Comparison of ENCODE assay signal across 1 cellular context in the genomic region with DNA sequence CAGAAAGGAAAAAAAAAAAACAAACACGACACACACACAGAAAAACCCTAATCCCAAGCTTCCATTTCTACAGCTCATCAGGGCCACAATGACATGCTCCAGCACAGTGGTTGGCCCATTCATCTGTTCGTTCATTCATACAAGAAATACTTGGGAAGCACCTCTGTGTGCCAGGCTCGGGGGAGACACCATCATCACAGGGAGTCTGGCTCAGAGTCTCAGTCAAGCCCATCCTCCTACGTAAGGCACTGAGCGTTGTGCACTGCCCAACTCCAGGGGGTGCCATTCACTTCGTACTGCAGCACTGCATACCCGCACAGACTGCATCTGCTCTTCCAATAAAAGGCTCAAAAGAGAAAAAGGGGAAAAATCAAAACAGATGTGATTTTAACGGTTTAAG.
TF ChIP-seq lines count a peak whose summit lies in the region.

No MANE protein-coding gene starts in this region.

TF ChIP-seq in H1, 55 proteins besides CTCF, POLR2A, EP300 and RAD21:
- TF ChIP-seq CEBPB (IDR thresholded peaks at IDR 0.05; ENCODE audit: low read depth, low read length) (no peak), TEAD4 (IDR thresholded peaks at IDR 0.05; ENCODE audit: low read depth, low read length) (no peak), SIX5 (IDR thresholded peaks at IDR 0.05; ENCODE audit: low read depth, low read length) (no peak), NRF1 (IDR thresholded peaks at IDR 0.05; ENCODE audit: low read depth, low read length) (no peak), SIN3A (conservative IDR thresholded peaks at IDR 0.05 in 1 of 2, IDR thresholded peaks at IDR 0.05 in 1 of 2; ENCODE audit: low read depth in 1 of 2, low read length in 2 of 2) (no peak), GTF2F1 (IDR thresholded peaks at IDR 0.05; ENCODE audit: borderline replicate concordance, low read depth, low read length) (no peak), BACH1 (IDR thresholded peaks at IDR 0.05; ENCODE audit: low read length) (no peak), PHF8 (conservative IDR thresholded peaks at IDR 0.05; ENCODE audit: low read depth, low read length) (no peak), KDM1A (IDR thresholded peaks at IDR 0.05; ENCODE audit: borderline replicate concordance, low read length) (no peak), NANOG (IDR thresholded peaks at IDR 0.05; ENCODE audit: insufficient read depth, low read depth, low read length, poor library complexity, severe bottlenecking) (no peak), RBBP5 (IDR thresholded peaks at IDR 0.05; ENCODE audit: borderline replicate concordance, low read depth, low read length) (no peak), MAFK (IDR thresholded peaks at IDR 0.05; ENCODE audit: low read depth, low read length) (no peak), ASH2L (IDR thresholded peaks at IDR 0.05; ENCODE audit: low read length) (no peak), CHD2 (IDR thresholded peaks at IDR 0.05; ENCODE audit: low read length) (no peak), JUN (IDR thresholded peaks at IDR 0.05; ENCODE audit: low read depth, low read length) (no peak), TBP (IDR thresholded peaks at IDR 0.05; ENCODE audit: low read depth, low read length) (no peak), SP4 (IDR thresholded peaks at IDR 0.05; ENCODE audit: low read length) (no peak)
- TF ChIP-seq, protein P1, sequence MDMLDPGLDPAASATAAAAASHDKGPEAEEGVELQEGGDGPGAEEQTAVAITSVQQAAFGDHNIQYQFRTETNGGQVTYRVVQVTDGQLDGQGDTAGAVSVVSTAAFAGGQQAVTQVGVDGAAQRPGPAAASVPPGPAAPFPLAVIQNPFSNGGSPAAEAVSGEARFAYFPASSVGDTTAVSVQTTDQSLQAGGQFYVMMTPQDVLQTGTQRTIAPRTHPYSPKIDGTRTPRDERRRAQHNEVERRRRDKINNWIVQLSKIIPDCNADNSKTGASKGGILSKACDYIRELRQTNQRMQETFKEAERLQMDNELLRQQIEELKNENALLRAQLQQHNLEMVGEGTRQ (IDR thresholded peaks at IDR 0.05; ENCODE audit: low read length) = no peak
